In the genomic region with DNA sequence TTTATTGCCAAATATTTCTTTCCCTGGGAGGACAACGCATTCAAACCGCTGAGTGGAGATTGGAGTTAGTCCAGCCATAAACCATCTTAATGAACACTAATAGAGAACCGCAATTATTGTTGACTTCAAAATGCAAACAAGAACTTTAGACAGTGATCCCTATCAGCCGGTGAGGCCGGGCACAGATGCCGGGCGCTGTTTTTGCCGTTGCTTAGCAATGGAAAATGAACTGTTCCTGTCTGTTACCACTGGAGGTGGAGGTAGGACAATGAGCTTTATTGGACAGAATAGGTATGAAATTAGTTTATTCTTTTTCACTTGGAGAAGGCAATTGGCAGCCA, we compare ENCODE assay signal across 8 cellular contexts.
DNase-seq lines count a peak whose midpoint lies in the region; ATAC-seq, FAIRE-seq and TF ChIP-seq lines count a peak whose summit lies in the region.

No MANE protein-coding gene starts in this region.

- no peaks in the 10 kb centered on the region for H3K36me3 ChIP-seq in HAP-1 (replicated peaks)

- peaks cover 4 to 18% of the 10 kb centered on the region in 2 donors for H3K36me3 Mint-ChIP-seq in activated naive CD4-positive, alpha-beta T cell treated with anti-CD3 and anti-CD28 coated beads, Interleukin-2, amount 50 U/mL, for 72 hours

- no peak overlapping the region for H3K27ac ChIP-seq in foreskin keratinocyte
- peak overlapping the region in 16 of 21 experiments; percentile 47 to 84 (median 68) for H3K27ac ChIP-seq in skin epidermis

- ATAC-seq in foreskin keratinocyte = peak; percentile 26
- no peak for ATAC-seq in activated naive CD4-positive, alpha-beta T cell treated with anti-CD3 and anti-CD28 coated beads, Interleukin-2, amount 50 U/mL, for 72 hours
- no peak for ATAC-seq in HG02840 (IDR thresholded peaks at IDR 0.05; ENCODE audit: low FRiP score, unreplicated experiment)

- DNase-seq in HAP-1 (ENCODE audit: low spot score in 2 of 2) (peak; percentile 73 to 79), RCC 7860 (ENCODE audit: low spot score) (peak; percentile 34), foreskin keratinocyte (no peak), NOMO-1 treated with dmso at 0.1 percent for 144 hours (lab: John Stamatoyannopoulos, UW; ENCODE audit: unreplicated experiment) (no peak), HPDE6-E6E7 (ENCODE audit: extremely low spot score) (no peak)
- no peak for DNase-seq in activated naive CD4-positive, alpha-beta T cell treated with anti-CD3 and anti-CD28 coated beads, Interleukin-2, amount 50 U/mL, for 72 hours (ENCODE audit: low spot score in 2 of 2)

- H3K9me3 ChIP-seq in HAP-1 = peaks cover 5% of the 10 kb centered on the region; the same call in 1 of the 2 replicates

- H3K27me3 ChIP-seq in HAP-1 (ENCODE audit: low read depth) = no peaks in the 10 kb centered on the region
- H3K27me3 ChIP-seq in foreskin keratinocyte = no peaks in the 10 kb centered on the region

- H3K4me1 ChIP-seq in HAP-1 = peaks cover 20% of the 10 kb centered on the region
- no peaks in the 10 kb centered on the region for H3K4me1 ChIP-seq in foreskin keratinocyte

- H3K4me3 ChIP-seq in HAP-1 (no peak overlapping the region), skin epidermis (peak overlapping the region in 3 of 7 experiments; percentile 37 to 38 (median 38))

- no peak for FAIRE-seq in RCC 7860 (lab: Jason Lieb, UNC)

- H3K9me3 Mint-ChIP-seq in activated naive CD4-positive, alpha-beta T cell treated with anti-CD3 and anti-CD28 coated beads, Interleukin-2, amount 50 U/mL, for 72 hours = peaks cover 0 to 10% of the 10 kb centered on the region in 2 donors

- H3K27ac Mint-ChIP-seq in activated naive CD4-positive, alpha-beta T cell treated with anti-CD3 and anti-CD28 coated beads, Interleukin-2, amount 50 U/mL, for 72 hours = peak overlapping the region in 1 of 2 donors; percentile 13

- no peak for TF ChIP-seq CTCF in foreskin keratinocyte (conservative IDR thresholded peaks at IDR 0.05)

- in situ Hi-C loops in HAP-1 (cut with MboI; ENCODE audit: low sequenced_read_pairs) = loop anchor here (5.0 to 25.0 kb wide), 3 partner anchors 374 to 1196 kb away; a partner anchor contains a TSS

Comparison
In these comparisons a context has a peak if more than half of its experiments do, and no peak if none do; other contexts are left out.
1. DNase-seq: peak in HAP-1 (2 of 2) and RCC 7860 (single experiment); none in foreskin keratinocyte (0 of 2), activated naive CD4-positive, alpha-beta T cell treated with anti-CD3 and anti-CD28 coated beads, Interleukin-2, amount 50 U/mL, for 72 hours (0 of 2), NOMO-1 treated with dmso at 0.1 percent for 144 hours (single experiment) and HPDE6-E6E7 (single experiment).